In genomic region chr10:20885678-20886077, GRCh38 we compare ENCODE assay signal across 18 cellular contexts. TPM values are rescaled to one million over a fixed set of nuclear protein-coding genes. Genes with fewer than 3 reads are reported as not detected.
A peak's percentile ranks its signal among the peaks of the same experiment; 100 is the strongest.
DNase-seq lines count a peak whose midpoint lies in the region; ATAC-seq and TF ChIP-seq lines count a peak whose summit lies in the region.
"Had no signal": no experiment of that assay in that cellular context is flagged by ENCODE, and none has a peak within 500 bp of the region (broad histone marks: within the 10 kb centered on the region; RNA-seq: fewer than 3 reads in every experiment).

No MANE protein-coding gene starts in this region.

- CTCF ChIA-PET in PC-3 (lab: Charles Lee) (no interaction called here), Caco-2 (lab: Charles Lee) (no interaction called here)

- peak; percentile 16 for DNase-seq in NCI-H510A treated with DMSO at 0.1 percent for 48 hours (lab: John Stamatoyannopoulos, UW)
- DNase-seq in NCI-H510A (lab: John Stamatoyannopoulos, UW) = no peak
- peak; percentile 81 for DNase-seq in PC-3
- peak; percentile 16 for DNase-seq in glomerular visceral epithelial cell (ENCODE audit: extremely low spot score)
- peak; percentile 72 for DNase-seq in retinal pigment epithelial cell (ENCODE audit: low read depth)
- no peak for DNase-seq in progenitor cell of endocrine pancreas (ENCODE audit: low spot score, unreplicated experiment)
- no peak for DNase-seq in Caco-2
- no peak for DNase-seq in NCI-H187 treated with DMSO at 0.1 percent for 48 hours (lab: John Stamatoyannopoulos, UW)
- DNase-seq: activated CD4-positive, alpha-beta T cell treated with anti-CD3 and anti-CD28 coated beads, Interleukin-2, amount 10 ng/mL, durations not matched to agents 7 days and 5 days; DMS79; mucosa of descending colon; MV-4-11; stimulated activated CD4-positive, alpha-beta T cell treated with anti-CD3 and anti-CD28 coated beads, Interleukin-2, amount 100 ng/mL, for 48 hours had no signal

- TF ChIP-seq CTCF in PC-3 (conservative IDR thresholded peaks at IDR 0.05; ENCODE audit: low read depth, low read length) = no peak
- TF ChIP-seq CTCF in retinal pigment epithelial cell (conservative IDR thresholded peaks at IDR 0.05; ENCODE audit: low read depth, low read length) = no peak
- no peak for TF ChIP-seq CTCF in progenitor cell of endocrine pancreas (IDR thresholded peaks at IDR 0.05; ENCODE audit: unreplicated experiment)
- no peak for TF ChIP-seq CTCF in Caco-2 (IDR thresholded peaks at IDR 0.05; ENCODE audit: insufficient read depth in 1 of 2, low read depth in 1 of 2, low read length in 1 of 2, severe bottlenecking in 1 of 2, unreplicated experiment in 1 of 2)

- peak overlapping the region; percentile 60 for H3K27ac ChIP-seq in PC-3 (ENCODE audit: low read length)
- H3K27ac ChIP-seq: HL-60, parathyroid adenoma had no signal

- BruUV-seq in PC-3 (replicated peaks; lab: Mats Ljungman, UMichigan) (no TSS peak), Caco-2 (replicated peaks; lab: Mats Ljungman, UMichigan) (no TSS peak)

- H4K20me1 ChIP-seq in PC-3 (ENCODE audit: low read length) = no peaks in the 10 kb centered on the region

- peaks cover 24% of the 10 kb centered on the region for H3K4me1 Mint-ChIP-seq in progenitor cell of endocrine pancreas (ENCODE audit: low read depth)
- no peaks in the 10 kb centered on the region for H3K4me1 Mint-ChIP-seq in Caco-2 (ENCODE audit: low read depth, unreplicated experiment)
- H3K4me1 Mint-ChIP-seq: activated CD4-positive, alpha-beta T cell treated with anti-CD3 and anti-CD28 coated beads, Interleukin-2, amount 10 ng/mL, durations not matched to agents 7 days and 5 days; stimulated activated effector memory CD8-positive, alpha-beta T cell treated with anti-CD3 and anti-CD28 coated beads, Interleukin-12 subunit alpha, Interleukin-12 subunit beta, amount 100 ng/mL, for 72 hours had no signal

- H2AFZ ChIP-seq in PC-3 (ENCODE audit: low read length) = no peak overlapping the region
- H2AFZ ChIP-seq: GM23338, parathyroid adenoma had no signal

- no peaks in the 10 kb centered on the region for H3K27me3 ChIP-seq in PC-3 (ENCODE audit: low read length)
- H3K27me3 ChIP-seq in Caco-2 (replicated peaks; ENCODE audit: control insufficient read depth, insufficient read depth, low read length) = no peaks in the 10 kb centered on the region

- H3K79me2 ChIP-seq in PC-3 (ENCODE audit: low read length) = no peaks in the 10 kb centered on the region
- H3K79me2 ChIP-seq: parathyroid adenoma had no signal

- H3K4me3 ChIP-seq in PC-3 (ENCODE audit: low read length) (no peak overlapping the region), retinal pigment epithelial cell (ENCODE audit: low read length) (no peak overlapping the region), Caco-2 (ENCODE audit: low read depth, low read length) (no peak overlapping the region)
- H3K4me3 ChIP-seq: GM23338, mucosa of descending colon had no signal

- no peaks in the 10 kb centered on the region for H3K9me3 ChIP-seq in PC-3 (ENCODE audit: low read length)
- H3K9me3 ChIP-seq in Caco-2 = no peaks in the 10 kb centered on the region
- H3K9me3 ChIP-seq: mucosa of descending colon had no signal

- H3K4me1 ChIP-seq in PC-3 (ENCODE audit: insufficient read depth, low read length) (peaks cover 21% of the 10 kb centered on the region), Caco-2 (no peaks in the 10 kb centered on the region)
- H3K4me1 ChIP-seq: parathyroid adenoma had no signal

- H3F3A ChIP-seq in PC-3 (ENCODE audit: low read length, unreplicated experiment) = no peaks in the 10 kb centered on the region

- H3K9me2 ChIP-seq in PC-3 (replicated peaks; ENCODE audit: low read length) = no peaks in the 10 kb centered on the region

- no peaks in the 10 kb centered on the region for H3K9me3 Mint-ChIP-seq in progenitor cell of endocrine pancreas (ENCODE audit: low read depth)
- H3K9me3 Mint-ChIP-seq in Caco-2 (ENCODE audit: unreplicated experiment) = no peaks in the 10 kb centered on the region
- H3K9me3 Mint-ChIP-seq: activated CD4-positive, alpha-beta T cell treated with anti-CD3 and anti-CD28 coated beads, Interleukin-2, amount 10 ng/mL, durations not matched to agents 7 days and 5 days; GM23338 had no signal

- H3K36me3 Mint-ChIP-seq in progenitor cell of endocrine pancreas (ENCODE audit: insufficient read depth) = no peaks in the 10 kb centered on the region
- H3K36me3 Mint-ChIP-seq in Caco-2 (ENCODE audit: insufficient read depth, unreplicated experiment) = no peaks in the 10 kb centered on the region
- H3K36me3 Mint-ChIP-seq: stimulated activated effector memory CD8-positive, alpha-beta T cell treated with anti-CD3 and anti-CD28 coated beads, Interleukin-12 subunit alpha, Interleukin-12 subunit beta, amount 100 ng/mL, for 72 hours had no signal

- H3K4me3 Mint-ChIP-seq in progenitor cell of endocrine pancreas (ENCODE audit: low read depth) (no peak overlapping the region), Caco-2 (ENCODE audit: unreplicated experiment) (no peak overlapping the region)
- H3K4me3 Mint-ChIP-seq: activated CD4-positive, alpha-beta T cell treated with anti-CD3 and anti-CD28 coated beads, Interleukin-2, amount 10 ng/mL, durations not matched to agents 7 days and 5 days; GM23338; stimulated activated effector memory CD8-positive, alpha-beta T cell treated with anti-CD3 and anti-CD28 coated beads, Interleukin-12 subunit alpha, Interleukin-12 subunit beta, amount 100 ng/mL, for 72 hours had no signal

- H3K4me2 ChIP-seq in PC-3 (ENCODE audit: low read length) = peak overlapping the region; percentile 68
- H3K4me2 ChIP-seq: GM23338 had no signal

- POLR2A ChIA-PET in PC-3 (lab: Charles Lee; ENCODE audit: unreplicated experiment) = no interaction called here
- POLR2A ChIA-PET in Caco-2 (lab: Charles Lee) = no interaction called here

- H3K9ac ChIP-seq in PC-3 (ENCODE audit: low read length) = peak overlapping the region; percentile 47; the same call in 1 of the 2 replicates
- H3K9ac ChIP-seq: parathyroid adenoma had no signal

- H3K36me3 ChIP-seq in PC-3 (ENCODE audit: low read depth, low read length) (no peaks in the 10 kb centered on the region), Caco-2 (ENCODE audit: control insufficient read depth, insufficient read depth, low read length) (no peaks in the 10 kb centered on the region)

- H3K27me3 Mint-ChIP-seq in progenitor cell of endocrine pancreas (peaks cover 7% of the 10 kb centered on the region), Caco-2 (ENCODE audit: insufficient read depth, unreplicated experiment) (no peaks in the 10 kb centered on the region)
- H3K27me3 Mint-ChIP-seq: activated CD4-positive, alpha-beta T cell treated with anti-CD3 and anti-CD28 coated beads, Interleukin-2, amount 10 ng/mL, durations not matched to agents 7 days and 5 days had no signal

- H3K27ac Mint-ChIP-seq in progenitor cell of endocrine pancreas (no peak overlapping the region), Caco-2 (ENCODE audit: unreplicated experiment) (no peak overlapping the region)
- H3K27ac Mint-ChIP-seq: activated CD4-positive, alpha-beta T cell treated with anti-CD3 and anti-CD28 coated beads, Interleukin-2, amount 10 ng/mL, durations not matched to agents 7 days and 5 days; GM23338; stimulated activated effector memory CD8-positive, alpha-beta T cell treated with anti-CD3 and anti-CD28 coated beads, Interleukin-12 subunit alpha, Interleukin-12 subunit beta, amount 100 ng/mL, for 72 hours had no signal

- intact Hi-C loops in PC-3 (cut with micrococcal nuclease) (no loop called here), Caco-2 (cut with micrococcal nuclease; ENCODE audit: unreplicated experiment) (no loop called here)

- ATAC-seq in PC-3 = peak; percentile 80
- ATAC-seq: GM23338; mucosa of descending colon; stimulated activated effector memory CD8-positive, alpha-beta T cell treated with anti-CD3 and anti-CD28 coated beads, Interleukin-12 subunit alpha, Interleukin-12 subunit beta, amount 100 ng/mL, for 72 hours had no signal

RNA-seq across cellular contexts. Expression of gene NEBL, which starts 11.4 kb away (rescaled TPM):
- total RNA-seq in PC-3 (2014; rRNA removed) (14.7 and 18.8 TPM in 2 replicates), progenitor cell of endocrine pancreas (13.2 and 17.2 TPM in 2 replicates), Caco-2 (2022) (39.5 and 55.2 TPM in 2 replicates)
- total RNA-seq: activated CD4-positive, alpha-beta T cell treated with anti-CD3 and anti-CD28 coated beads, Interleukin-2, amount 10 ng/mL, durations not matched to agents 7 days and 5 days; T-helper 1 cell treated with Interleukin-12 subunit alpha and Interleukin-12 subunit beta and Interleukin-4 antibody, amounts not matched to agents 30 ng/mL and 1 ng/mL, for 36 hours had no signal

Comparison
In these comparisons a context has a peak if more than half of its experiments do, and no peak if none do; other contexts are left out.
1. DNase-seq: peak in NCI-H510A treated with DMSO at 0.1 percent for 48 hours (single experiment), PC-3 (single experiment), glomerular visceral epithelial cell (single experiment) and retinal pigment epithelial cell (single experiment); none in NCI-H510A (single experiment), progenitor cell of endocrine pancreas (single experiment), Caco-2 (0 of 2) and NCI-H187 treated with DMSO at 0.1 percent for 48 hours (single experiment).